ENCODE assay signal across 8 cellular contexts in the genomic region with DNA sequence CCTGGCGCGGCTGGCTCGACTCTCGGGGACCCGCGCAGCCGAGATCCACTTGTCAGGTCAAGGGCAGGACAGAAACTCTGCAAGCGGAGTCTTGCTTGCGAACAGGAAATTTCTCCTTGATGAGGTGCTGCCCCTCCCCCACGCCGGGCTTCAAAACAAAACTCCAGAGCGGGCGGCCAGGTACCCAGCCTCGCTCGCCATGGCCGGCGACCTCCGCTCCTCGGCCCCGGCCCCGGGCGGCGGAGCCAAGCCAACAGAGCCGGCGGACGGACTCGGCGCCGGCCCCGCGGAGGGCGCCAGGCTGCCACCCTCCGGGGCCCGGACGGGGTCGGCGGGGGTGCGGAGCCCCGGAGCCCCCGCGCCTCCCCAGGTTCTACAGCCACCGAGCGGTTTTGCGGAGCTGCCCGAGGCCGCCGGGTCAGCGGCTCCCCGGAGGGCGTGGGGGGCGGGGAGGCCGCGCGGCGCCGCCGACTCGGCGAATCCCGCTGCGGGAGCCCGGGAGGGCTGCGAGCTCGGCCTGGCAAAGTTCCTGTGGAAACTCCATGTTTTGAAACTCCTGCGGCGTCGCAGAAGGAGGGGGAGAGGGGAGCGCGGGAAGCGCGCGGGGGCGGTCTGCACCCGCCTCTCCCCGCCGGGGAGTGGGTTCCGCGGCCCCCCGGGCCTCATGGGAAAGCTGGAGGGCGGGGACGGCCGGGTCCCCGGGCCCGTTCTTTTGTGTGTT. TPM values are rescaled to one million over a fixed set of nuclear protein-coding genes. Genes with fewer than 3 reads are reported as not detected.
DNase-seq lines count a peak whose midpoint lies in the region; ATAC-seq and TF ChIP-seq lines count a peak whose summit lies in the region.

No MANE protein-coding gene starts in this region.

- DNase-seq in DMS53 (lab: John Stamatoyannopoulos, UW) (peak; percentile 91), heart right ventricle (peak; percentile 59 to 62), psoas muscle (peak; percentile 70 to 75), medulla oblongata (ENCODE audit: extremely low spot score) (no peak)

- peak overlapping the region; percentile 62; the same call in 1 of the 2 replicates for H3K27ac ChIP-seq in HUES64 (ENCODE audit: low read depth, low read length)
- H3K27ac ChIP-seq in VCaP: peak overlapping the region; percentile 98
- H3K27ac ChIP-seq in heart right ventricle: peak overlapping the region; percentile 84 to 96 (median 93)
- H3K27ac ChIP-seq in psoas muscle: peak overlapping the region; percentile 93

- H3K4me3 ChIP-seq in HUES64 (ENCODE audit: low read length): peak overlapping the region; percentile 57
- peak overlapping the region; percentile 28 to 75 (median 59) for H3K4me3 ChIP-seq in heart right ventricle
- peak overlapping the region; percentile 67 for H3K4me3 ChIP-seq in psoas muscle

- intact Hi-C loops in heart right ventricle (cut with DNase I): loop anchor here in 9 of 10 donors (5.0 to 10.0 kb wide), 9 partner anchors 38 to 295 kb away; no protein-coding TSS in a partner anchor
- intact Hi-C loops in psoas muscle (cut with DNase I): loop anchor here in 1 of 2 donors (5.0 kb wide), 1 partner anchor 38 kb away; no protein-coding TSS in a partner anchor

- peak overlapping the region; percentile 55 for H3K9ac ChIP-seq in HUES64 (ENCODE audit: low read depth, low read length)

- H3K9me3 ChIP-seq in HUES64 (ENCODE audit: insufficient read depth, low read depth, low read length): no peaks in the 10 kb centered on the region
- peaks cover 0 to 6% (median 0%) of the 10 kb centered on the region in 11 donors for H3K9me3 ChIP-seq in heart right ventricle
- no peaks in the 10 kb centered on the region for H3K9me3 ChIP-seq in psoas muscle

- no peak for TF ChIP-seq CTCF in VCaP (conservative IDR thresholded peaks at IDR 0.05)
- TF ChIP-seq CTCF in heart right ventricle (IDR thresholded peaks at IDR 0.05): no peak
- no peak for TF ChIP-seq CTCF in psoas muscle (IDR thresholded peaks at IDR 0.05)

- H3K27me3 ChIP-seq in HUES64 (ENCODE audit: insufficient read depth, low read length) (peaks cover 8% of the 10 kb centered on the region), heart right ventricle (peaks cover 0 to 67% (median 0%) of the 10 kb centered on the region in 7 donors), psoas muscle (ENCODE audit: insufficient read depth in 3 of 3, low read length in 2 of 3) (peaks cover 0 to 65% (median 0%) of the 10 kb centered on the region in 3 donors)

- WGBS in HUES64: under 1% methylated on average over 83 of the region's 84 CpGs
- 0 to 1% methylated on average over 44 to 71 of the region's 84 CpGs for WGBS in heart right ventricle, 2 donors
- WGBS in psoas muscle, 3 donors: 0 to 4% (median 0%) methylated on average over 14 to 84 of the region's 84 CpGs

- ATAC-seq in heart right ventricle (peak in 3 of 8 donors; percentile 1 to 10 (median 5)), psoas muscle (peak; percentile 3 to 4 (median 4)), GM18520 (IDR thresholded peaks at IDR 0.05; ENCODE audit: unreplicated experiment) (no peak), HG03457 (IDR thresholded peaks at IDR 0.05; ENCODE audit: unreplicated experiment) (no peak)

- H3K36me3 ChIP-seq in HUES64 (ENCODE audit: insufficient read depth, low read length) (no peaks in the 10 kb centered on the region), heart right ventricle (no peaks in the 10 kb centered on the region), psoas muscle (ENCODE audit: insufficient read depth in 1 of 2, low read depth in 1 of 2) (no peaks in the 10 kb centered on the region)

- H3K4me1 ChIP-seq in HUES64 (ENCODE audit: insufficient read depth, low read length): peaks cover 4% of the 10 kb centered on the region; the same call in 1 of the 2 replicates
- peaks cover 2 to 40% (median 32%) of the 10 kb centered on the region in 9 donors for H3K4me1 ChIP-seq in heart right ventricle
- H3K4me1 ChIP-seq in psoas muscle: peaks cover 23% of the 10 kb centered on the region

RNA-seq across cellular contexts. Expression of a gene that starts 11.7 kb away (rescaled TPM):
- 34.7 TPM for polyA plus RNA-seq in HUES64 (2013, experiment 1 of 2)
- polyA plus RNA-seq in HUES64 (2013, experiment 2 of 2): 31.5 TPM
- total RNA-seq in heart right ventricle: 10 to 100 TPM; 12.4 to 27.2 (median 19.9) TPM
- polyA plus RNA-seq in heart right ventricle: 10 to 100 TPM in 1 of 2 donors, 1 to 10 TPM in 1; 9.1 to 10.5 TPM
- total RNA-seq in psoas muscle: 10 to 100 TPM; 18.3 to 24.3 (median 19.6) TPM
- 10 to 100 TPM in 2 of 3 donors, 1 to 10 TPM in 1; 6.4 to 14.2 (median 10.1) TPM for polyA plus RNA-seq in psoas muscle

Comparison
In these comparisons a context has a peak if more than half of its experiments do, and no peak if none do; other contexts are left out.
1. ATAC-seq: peak in psoas muscle (4 of 4); none in GM18520 (single experiment) and HG03457 (single experiment).
2. Peak in every context shown above with its lines, with median percentiles within 50 percentile points of each other: H3K27ac ChIP-seq and H3K4me3 ChIP-seq.